In the genomic region with DNA sequence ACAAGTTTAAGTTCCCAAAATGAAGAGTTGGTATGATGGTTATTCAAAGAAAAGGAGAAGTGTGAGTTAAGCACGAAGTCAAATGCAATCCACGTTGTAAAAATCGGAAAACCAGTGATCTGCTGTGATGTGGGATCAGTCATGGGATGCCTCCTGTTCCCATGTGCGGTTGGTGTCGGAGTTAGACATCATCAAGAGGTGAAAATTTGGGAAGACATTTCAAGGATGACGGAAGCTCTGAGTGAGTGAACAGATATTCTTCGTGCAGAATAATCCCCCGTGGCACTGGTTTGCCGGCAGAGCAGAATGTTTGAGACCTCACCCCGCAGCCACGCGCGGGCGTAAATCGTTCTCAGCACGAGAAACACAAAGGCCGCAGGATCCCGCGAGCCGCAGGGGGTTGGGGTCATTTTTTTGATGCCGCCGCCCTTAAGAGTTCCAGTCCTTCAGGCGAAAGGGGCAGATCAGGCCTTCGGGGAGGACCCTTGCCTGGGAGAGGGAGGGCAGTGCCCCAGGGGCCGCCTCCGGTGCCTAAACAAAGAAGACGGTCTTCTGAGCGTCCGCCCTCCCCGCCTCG, we compare ENCODE assay signal across 26 cellular contexts. TPM values are rescaled to one million over a fixed set of nuclear protein-coding genes. Genes with fewer than 3 reads are reported as not detected.
DNase-seq lines count a peak whose midpoint lies in the region; ATAC-seq lines count a peak whose summit lies in the region.
"Had no signal": no experiment of that assay in that cellular context is flagged by ENCODE, and none has a peak within 500 bp of the region (broad histone marks: within the 10 kb centered on the region; RNA-seq: fewer than 3 reads in every experiment).

No MANE protein-coding gene starts in this region.

- DNase-seq in activated naive CD4-positive, alpha-beta T cell treated with anti-CD3 and anti-CD28 coated beads, Interleukin-2, amount 50 U/mL, for 16 hours = no peak
- no peak for DNase-seq in activated CD4-positive, alpha-beta memory T cell treated with anti-CD3 and anti-CD28 coated beads for 36 hours
- peak; percentile 77 for DNase-seq in retina
- DNase-seq in NCI-H2081 treated with DMSO at 0.1 percent for 48 hours (lab: John Stamatoyannopoulos, UW) = no peak
- no peak for DNase-seq in anterior cingulate cortex (lab: John Stamatoyannopoulos, UW)
- DNase-seq: ACHN; activated CD4-positive, CD25-positive, alpha-beta regulatory T cell; central memory CD4-positive, alpha-beta T cell; gastrocnemius medialis; HFFc6; NCI-H1105 treated with DMSO at 0.1 percent for 48 hours; NCI-H510A treated with DMSO at 0.1 percent for 48 hours; occipital lobe; stimulated activated CD8-positive, alpha-beta memory T cell treated with anti-CD3 and anti-CD28 coated beads, Interleukin-4, amount 100 ng/mL, for 48 hours had no signal

- H3K9me3 Mint-ChIP-seq in activated naive CD4-positive, alpha-beta T cell treated with anti-CD3 and anti-CD28 coated beads, Interleukin-2, amount 50 U/mL, for 24 hours = no peaks in the 10 kb centered on the region
- H3K9me3 Mint-ChIP-seq in activated CD4-positive, alpha-beta memory T cell treated with anti-CD3 and anti-CD28 coated beads for 36 hours = no peaks in the 10 kb centered on the region
- H3K9me3 Mint-ChIP-seq: activated T-helper 17 cell treated with anti-CD3 and anti-CD28 coated beads, Interleukin-2, amount 50 U/mL, for 72 hours had no signal

- no peaks in the 10 kb centered on the region for H3K36me3 ChIP-seq in iPS-18a (ENCODE audit: control insufficient read depth, low read depth, low read length)
- H3K36me3 ChIP-seq: gastrocnemius medialis, right atrium auricular region, vagina had no signal

- no peaks in the 10 kb centered on the region for H3K36me3 Mint-ChIP-seq in activated naive CD4-positive, alpha-beta T cell treated with anti-CD3 and anti-CD28 coated beads, Interleukin-2, amount 50 U/mL, for 24 hours
- peaks cover 3% of the 10 kb centered on the region for H3K36me3 Mint-ChIP-seq in activated CD4-positive, alpha-beta memory T cell treated with anti-CD3 and anti-CD28 coated beads for 36 hours

- H3K4me3 ChIP-seq in iPS-18a (ENCODE audit: low read length) = peak overlapping the region; percentile 47
- H3K4me3 ChIP-seq: right atrium auricular region, vagina had no signal

- H3K27ac ChIP-seq in iPS-18a (ENCODE audit: low read length) = no peak overlapping the region
- H3K27ac ChIP-seq: C4-2B, gastrocnemius medialis, right atrium auricular region, vagina had no signal

- CTCF ChIA-PET in activated CD4-positive, alpha-beta memory T cell treated with anti-CD3 and anti-CD28 coated beads for 36 hours (lab: Charles Lee) = interaction anchor here (0.9 kb wide), 1 partner anchor 9 kb away, joined by 3 read pairs; no protein-coding TSS in a partner anchor

- intact Hi-C loops in activated CD4-positive, alpha-beta memory T cell treated with anti-CD3 and anti-CD28 coated beads for 36 hours (cut with micrococcal nuclease) = no loop called here

- no peaks in the 10 kb centered on the region for H3K9me3 ChIP-seq in iPS-18a (ENCODE audit: control insufficient read depth, low read depth, low read length)
- H3K9me3 ChIP-seq: gastrocnemius medialis, right atrium auricular region, vagina had no signal

- no peak for ATAC-seq in GM18520 (IDR thresholded peaks at IDR 0.05; ENCODE audit: unreplicated experiment)
- ATAC-seq: activated T-helper 17 cell treated with anti-CD3 and anti-CD28 coated beads, Interleukin-2, amount 50 U/mL, for 72 hours; esophagus mucosa; gastrocnemius medialis; left lobe of liver had no signal

- peaks cover 43% of the 10 kb centered on the region for H3K27me3 Mint-ChIP-seq in activated naive CD4-positive, alpha-beta T cell treated with anti-CD3 and anti-CD28 coated beads, Interleukin-2, amount 50 U/mL, for 24 hours
- H3K27me3 Mint-ChIP-seq in activated CD4-positive, alpha-beta memory T cell treated with anti-CD3 and anti-CD28 coated beads for 36 hours = peaks cover 55% of the 10 kb centered on the region

- H3K4me1 ChIP-seq in iPS-18a (ENCODE audit: control insufficient read depth, low read depth, low read length) = peaks cover 19% of the 10 kb centered on the region

- no peak overlapping the region for H3K9ac ChIP-seq in iPS-18a (ENCODE audit: low read length)

- peak overlapping the region; percentile 15 for H3K27ac Mint-ChIP-seq in activated naive CD4-positive, alpha-beta T cell treated with anti-CD3 and anti-CD28 coated beads, Interleukin-2, amount 50 U/mL, for 24 hours
- H3K27ac Mint-ChIP-seq in activated CD4-positive, alpha-beta memory T cell treated with anti-CD3 and anti-CD28 coated beads for 36 hours = peak overlapping the region; percentile 47
- H3K27ac Mint-ChIP-seq: activated T-helper 17 cell treated with anti-CD3 and anti-CD28 coated beads, Interleukin-2, amount 50 U/mL, for 72 hours; HFFc6 had no signal

- POLR2A ChIA-PET in activated CD4-positive, alpha-beta memory T cell treated with anti-CD3 and anti-CD28 coated beads for 36 hours (lab: Charles Lee) = no interaction called here

- peaks cover 89% of the 10 kb centered on the region for H3K27me3 ChIP-seq in iPS-18a (ENCODE audit: control insufficient read depth, insufficient read depth, low read length)

- no peak overlapping the region for H3K4me3 Mint-ChIP-seq in activated naive CD4-positive, alpha-beta T cell treated with anti-CD3 and anti-CD28 coated beads, Interleukin-2, amount 50 U/mL, for 24 hours
- H3K4me3 Mint-ChIP-seq in activated CD4-positive, alpha-beta memory T cell treated with anti-CD3 and anti-CD28 coated beads for 36 hours = no peak overlapping the region
- H3K4me3 Mint-ChIP-seq: activated T-helper 17 cell treated with anti-CD3 and anti-CD28 coated beads, Interleukin-2, amount 50 U/mL, for 72 hours; HFFc6 had no signal

- H3K4me1 Mint-ChIP-seq in activated naive CD4-positive, alpha-beta T cell treated with anti-CD3 and anti-CD28 coated beads, Interleukin-2, amount 50 U/mL, for 24 hours = no peaks in the 10 kb centered on the region
- peaks cover 3% of the 10 kb centered on the region for H3K4me1 Mint-ChIP-seq in activated CD4-positive, alpha-beta memory T cell treated with anti-CD3 and anti-CD28 coated beads for 36 hours (ENCODE audit: low read depth)
- H3K4me1 Mint-ChIP-seq: activated T-helper 17 cell treated with anti-CD3 and anti-CD28 coated beads, Interleukin-2, amount 50 U/mL, for 72 hours had no signal

RNA-seq across cellular contexts. Expression of a gene that starts 13.7 kb away (rescaled TPM):
- total RNA-seq in activated CD4-positive, alpha-beta memory T cell treated with anti-CD3 and anti-CD28 coated beads for 36 hours = not detected
- total RNA-seq: activated T-helper 17 cell treated with anti-CD3 and anti-CD28 coated beads, Interleukin-2, amount 50 U/mL, for 72 hours; esophagus mucosa; G401; gastrocnemius medialis; HFFc6; left lobe of liver; mononuclear cell; right atrium auricular region; RPMI7951; vagina had no signal
